ENCODE assay signal across 8 cellular contexts in the genomic region with DNA sequence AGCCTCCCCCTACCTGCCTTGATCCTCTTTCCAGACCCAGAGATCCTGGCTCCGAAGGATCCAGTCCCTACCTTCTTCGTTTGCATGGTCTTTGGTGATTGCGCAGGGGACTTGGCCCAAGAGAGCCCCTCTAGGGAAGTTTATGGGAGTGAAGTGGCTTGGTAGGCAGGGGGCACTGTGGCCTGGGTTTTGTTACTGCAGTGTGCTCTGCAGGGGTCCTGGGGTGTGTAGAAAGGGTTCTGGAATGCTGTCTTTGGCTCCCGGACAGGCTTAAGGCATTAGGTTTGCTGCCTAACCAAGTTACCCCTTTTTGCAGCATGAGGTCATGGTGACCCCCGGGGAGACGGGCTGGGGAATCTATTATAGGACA. TPM values are rescaled to one million over a fixed set of nuclear protein-coding genes. Genes with fewer than 3 reads are reported as not detected.
DNase-seq lines count a peak whose midpoint lies in the region; ATAC-seq and TF ChIP-seq lines count a peak whose summit lies in the region.

No MANE protein-coding gene starts in this region.

- H3K36me3 Mint-ChIP-seq in WTC11 = peaks cover 28% of the 10 kb centered on the region

- H3K4me3 Mint-ChIP-seq in WTC11 = peak overlapping the region; percentile 71
- peak overlapping the region; percentile 88 to 98 for H3K4me3 Mint-ChIP-seq in stimulated activated naive CD8-positive, alpha-beta T cell treated with anti-CD3 and anti-CD28 coated beads, Interleukin-15, amount 100 ng/mL, for 72 hours

- peak; percentile 20 for ATAC-seq in WTC11
- no peak for ATAC-seq in stimulated activated naive CD8-positive, alpha-beta T cell treated with anti-CD3 and anti-CD28 coated beads, Interleukin-15, amount 100 ng/mL, for 72 hours

- POLR2A ChIA-PET in WTC11 (lab: Charles Lee) (interaction anchor here (1.5 kb wide), 1 partner anchor 24 kb away, joined by 3 read pairs; no protein-coding TSS in a partner anchor), HEK293T (lab: Yijun Ruan, JAX) (no interaction called here)

- H3K4me1 ChIP-seq in iPS DF 6.9 (ENCODE audit: control insufficient read depth, insufficient read depth, low read length) = peaks cover 10% of the 10 kb centered on the region; the same call in 1 of the 2 replicates

- H3K4me3 ChIP-seq in iPS DF 6.9 (ENCODE audit: low read length) = peak overlapping the region; percentile 49; the same call in 1 of the 2 replicates

- no peaks in the 10 kb centered on the region for H3K27me3 ChIP-seq in iPS DF 6.9 (ENCODE audit: control insufficient read depth, insufficient read depth, low read length)

- no peaks in the 10 kb centered on the region for H3K9me3 ChIP-seq in iPS DF 6.9 (ENCODE audit: control insufficient read depth, insufficient read depth, low read length)

- no peak; the same call in 1 of the 2 replicates for TF ChIP-seq CTCF in WTC11 (IDR thresholded peaks at IDR 0.05)

- no peak overlapping the region for H3K27ac ChIP-seq in iPS DF 6.9 (ENCODE audit: low read length)

- DNase-seq in NCI-H748 (lab: John Stamatoyannopoulos, UW; ENCODE audit: unreplicated experiment) = peak; percentile 34
- DNase-seq in NCI-H748 treated with DMSO at 0.1 percent for 48 hours (lab: John Stamatoyannopoulos, UW) = no peak
- peak; percentile 71 for DNase-seq in WTC11 (ENCODE audit: low spot score)
- DNase-seq in iPS DF 6.9 (ENCODE audit: low read depth, low spot score) = no peak
- no peak for DNase-seq in stimulated activated naive CD8-positive, alpha-beta T cell treated with anti-CD3 and anti-CD28 coated beads, Interleukin-15, amount 100 ng/mL, for 72 hours
- DNase-seq in mesenteric fat pad (ENCODE audit: low spot score) = no peak
- DNase-seq in HPDE6-E6E7 (ENCODE audit: extremely low spot score) = no peak
- no peak for DNase-seq in HEK293T (ENCODE audit: extremely low spot score)

- no peaks in the 10 kb centered on the region for H3K27me3 Mint-ChIP-seq in WTC11 (ENCODE audit: low read depth)
- no peaks in the 10 kb centered on the region for H3K27me3 Mint-ChIP-seq in stimulated activated naive CD8-positive, alpha-beta T cell treated with anti-CD3 and anti-CD28 coated beads, Interleukin-15, amount 100 ng/mL, for 72 hours

- no peak overlapping the region for H3K27ac Mint-ChIP-seq in WTC11
- peak overlapping the region; percentile 48 to 86 for H3K27ac Mint-ChIP-seq in stimulated activated naive CD8-positive, alpha-beta T cell treated with anti-CD3 and anti-CD28 coated beads, Interleukin-15, amount 100 ng/mL, for 72 hours

- peaks cover 33% of the 10 kb centered on the region for H3K4me1 Mint-ChIP-seq in WTC11
- peaks cover 74% of the 10 kb centered on the region for H3K4me1 Mint-ChIP-seq in stimulated activated naive CD8-positive, alpha-beta T cell treated with anti-CD3 and anti-CD28 coated beads, Interleukin-15, amount 100 ng/mL, for 72 hours

- CTCF ChIA-PET in WTC11 (lab: Charles Lee) (interaction anchor here (0.6 to 2.1 kb wide), 15 partner anchors 10 to 267 kb away, joined by 3 to 6 read pairs (median 4); partner anchors contain the start of gene UBAP2L), HEK293T (lab: Yijun Ruan, JAX) (interaction anchor here (1.1 kb wide), 1 partner anchor 77 kb away, joined by 3 read pairs; no protein-coding TSS in a partner anchor)

- no CpG with 5 or more reads among the region's 6 CpGs for WGBS in iPS DF 6.9 (ENCODE audit: insufficient coverage, insufficient read length)

- H3K9me3 Mint-ChIP-seq in WTC11 = no peaks in the 10 kb centered on the region
- H3K9me3 Mint-ChIP-seq in stimulated activated naive CD8-positive, alpha-beta T cell treated with anti-CD3 and anti-CD28 coated beads, Interleukin-15, amount 100 ng/mL, for 72 hours = no peaks in the 10 kb centered on the region

- peaks cover 16% of the 10 kb centered on the region; the same call in 1 of the 2 replicates for H3K36me3 ChIP-seq in iPS DF 6.9 (ENCODE audit: control insufficient read depth, insufficient read depth, low read length)

TF ChIP-seq in WTC11, 78 proteins besides CTCF, POLR2A, EP300 and RAD21:
- no peak for TF ChIP-seq HMGXB4 (CRISPR knock-in tag; IDR thresholded peaks at IDR 0.05)
- peak; percentile 56; the same call in 1 of the 2 replicates for TF ChIP-seq ZNF423 (CRISPR knock-in tag; IDR thresholded peaks at IDR 0.05)

TF ChIP-seq in HEK293T, 16 proteins besides CTCF, POLR2A, EP300 and RAD21:
- TF ChIP-seq ELF4 (IDR thresholded peaks at IDR 0.05) (no peak), BHLHE40 (IDR thresholded peaks at IDR 0.05; ENCODE audit: borderline replicate concordance) (no peak), L3MBTL2 (conservative IDR thresholded peaks at IDR 0.05) (no peak), ARNT (IDR thresholded peaks at IDR 0.05) (no peak), NFRKB (IDR thresholded peaks at IDR 0.05) (no peak), ZNF384 (IDR thresholded peaks at IDR 0.05) (no peak), CTBP1 (IDR thresholded peaks at IDR 0.05; ENCODE audit: borderline replicate concordance) (no peak), TARDBP (IDR thresholded peaks at IDR 0.05) (no peak), FOXM1 (IDR thresholded peaks at IDR 0.05; ENCODE audit: borderline replicate concordance) (no peak), SUZ12 (IDR thresholded peaks at IDR 0.05) (no peak), HDGF (IDR thresholded peaks at IDR 0.05; ENCODE audit: borderline replicate concordance) (no peak), FOXK2 (IDR thresholded peaks at IDR 0.05) (no peak), LEF1 (IDR thresholded peaks at IDR 0.05; ENCODE audit: borderline replicate concordance) (no peak), FOXA1 (IDR thresholded peaks at IDR 0.05) (no peak), SP1 (IDR thresholded peaks at IDR 0.05) (no peak)
- TF ChIP-seq, protein P1, sequence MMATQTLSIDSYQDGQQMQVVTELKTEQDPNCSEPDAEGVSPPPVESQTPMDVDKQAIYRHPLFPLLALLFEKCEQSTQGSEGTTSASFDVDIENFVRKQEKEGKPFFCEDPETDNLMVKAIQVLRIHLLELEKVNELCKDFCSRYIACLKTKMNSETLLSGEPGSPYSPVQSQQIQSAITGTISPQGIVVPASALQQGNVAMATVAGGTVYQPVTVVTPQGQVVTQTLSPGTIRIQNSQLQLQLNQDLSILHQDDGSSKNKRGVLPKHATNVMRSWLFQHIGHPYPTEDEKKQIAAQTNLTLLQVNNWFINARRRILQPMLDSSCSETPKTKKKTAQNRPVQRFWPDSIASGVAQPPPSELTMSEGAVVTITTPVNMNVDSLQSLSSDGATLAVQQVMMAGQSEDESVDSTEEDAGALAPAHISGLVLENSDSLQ (IDR thresholded peaks at IDR 0.05) = no peak

RNA-seq across cellular contexts. Expression of gene ATP8B2, which starts 3.8 kb away (rescaled TPM):
- total RNA-seq in WTC11 (2021) (38.8 to 50.0 TPM (median 40.8 TPM) in 3 replicates), mesenteric fat pad (38.7 TPM)

RNA-seq across cellular contexts. Expression of gene AQP10, which starts 8.2 kb away (rescaled TPM):
- total RNA-seq in WTC11 (2021) (not detected in 3 replicates), mesenteric fat pad (not detected)

RNA-seq across cellular contexts. Expression of gene HAX1, which starts 56.7 kb away (rescaled TPM):
- total RNA-seq in WTC11 (2021) = 63.4 to 69.2 TPM (median 65.8 TPM) in 3 replicates
- 81.6 TPM for total RNA-seq in mesenteric fat pad

Comparison
In these comparisons a context has a peak if more than half of its experiments do, and no peak if none do; other contexts are left out.
1. DNase-seq: peak in NCI-H748 (single experiment) and WTC11 (single experiment); none in NCI-H748 treated with DMSO at 0.1 percent for 48 hours (single experiment), iPS DF 6.9 (single experiment), stimulated activated naive CD8-positive, alpha-beta T cell treated with anti-CD3 and anti-CD28 coated beads, Interleukin-15, amount 100 ng/mL, for 72 hours (0 of 2), mesenteric fat pad (single experiment), HPDE6-E6E7 (single experiment) and HEK293T (single experiment).